In the genomic region with DNA sequence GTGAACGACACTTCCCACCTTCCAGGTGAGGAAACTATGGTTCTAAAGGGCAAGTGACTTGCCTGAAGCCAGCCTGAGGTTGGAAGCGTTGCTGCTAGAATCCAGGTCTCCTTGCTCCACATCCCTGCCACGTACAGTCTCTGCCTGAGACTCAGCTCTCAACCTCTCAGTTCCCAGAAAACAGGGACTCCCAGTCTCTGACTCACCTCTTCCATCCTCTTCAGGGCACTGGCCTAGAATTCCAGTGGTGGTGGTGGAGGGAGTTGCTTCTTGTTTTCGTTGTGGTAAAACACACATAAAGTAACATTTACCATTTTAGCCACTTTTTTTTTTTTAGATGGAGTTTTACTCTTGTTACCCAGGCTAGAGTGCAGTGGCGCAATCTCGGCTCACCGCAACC, we compare ENCODE assay signal across 1 cellular context.
TF ChIP-seq lines count a peak whose summit lies in the region.

No MANE protein-coding gene starts in this region.

TF ChIP-seq in endothelial cell of umbilical vein, 7 proteins besides CTCF, POLR2A, EP300 and RAD21:
- peak; percentile 9 for TF ChIP-seq JUN (IDR thresholded peaks at IDR 0.05; ENCODE audit: borderline replicate concordance, insufficient read depth, insufficient read length, low read depth)
- no peak for TF ChIP-seq POLR2AphosphoS5 (IDR thresholded peaks at IDR 0.05; ENCODE audit: insufficient read depth, low read depth, low read length)
- TF ChIP-seq EZH2 (IDR thresholded peaks at IDR 0.05; ENCODE audit: borderline replicate concordance, low read depth, low read length, severe bottlenecking), result no peak
- no peak for TF ChIP-seq GATA2 (IDR thresholded peaks at IDR 0.05; ENCODE audit: insufficient read depth, insufficient read length, low read depth, low read length)
- peak; percentile 44 for TF ChIP-seq FOS (IDR thresholded peaks at IDR 0.05; ENCODE audit: borderline replicate concordance, insufficient read depth, low read length)
